Comparison of ENCODE assay signal across 18 cellular contexts in genomic region chr9:15149450-15149849, GRCh38.
DNase-seq lines count a peak whose midpoint lies in the region; ATAC-seq and TF ChIP-seq lines count a peak whose summit lies in the region.
"Had no signal": no experiment of that assay in that cellular context is flagged by ENCODE, and none has a peak within 500 bp of the region (broad histone marks: within the 10 kb centered on the region; RNA-seq: fewer than 3 reads in every experiment).

No MANE protein-coding gene starts in this region.

- H3K9me3 ChIP-seq in gastroesophageal sphincter, result no peaks in the 10 kb centered on the region
- H3K9me3 ChIP-seq: SJSA1 had no signal

- ATAC-seq in gastroesophageal sphincter (peak; percentile 48), sciatic nerve (peak; percentile 86), HG03342 (IDR thresholded peaks at IDR 0.05; ENCODE audit: unreplicated experiment) (no peak)
- ATAC-seq: Panc1 had no signal

- H3K4me3 ChIP-seq in choroid plexus epithelial cell (ENCODE audit: low read depth, low read length) (no peak overlapping the region), gastroesophageal sphincter (no peak overlapping the region)
- H3K4me3 ChIP-seq: SJSA1 had no signal

- no peaks in the 10 kb centered on the region for H3K36me3 ChIP-seq in gastroesophageal sphincter
- H3K36me3 ChIP-seq: SJSA1 had no signal

- TF ChIP-seq CTCF in choroid plexus epithelial cell (conservative IDR thresholded peaks at IDR 0.05; ENCODE audit: low read depth, low read length), result no peak
- TF ChIP-seq CTCF in gastroesophageal sphincter (IDR thresholded peaks at IDR 0.05), result no peak

- H3K27me3 ChIP-seq in gastroesophageal sphincter, result no peaks in the 10 kb centered on the region
- H3K27me3 ChIP-seq: SJSA1 had no signal

- H3K27ac ChIP-seq in gastroesophageal sphincter, result no peak overlapping the region
- H3K27ac ChIP-seq: SJSA1 had no signal

- intact Hi-C loops in sciatic nerve (cut with DNase I), result no loop called here

- TF ChIP-seq EP300 in gastroesophageal sphincter (IDR thresholded peaks at IDR 0.05), result no peak

- H3K4me1 ChIP-seq in gastroesophageal sphincter, result peaks cover 0 to 9% (median 5%) of the 10 kb centered on the region in 3 donors
- H3K4me1 ChIP-seq: SJSA1 had no signal

- DNase-seq in HCEC 1CT (peak; percentile 38), choroid plexus epithelial cell (ENCODE audit: low read depth) (peak; percentile 41), sciatic nerve (ENCODE audit: low spot score) (no peak), erythroblast (lab: John Stamatoyannopoulos, UW) (no peak), NCI-H2029 treated with DMSO at 0.1 percent for 48 hours (lab: John Stamatoyannopoulos, UW) (no peak)
- DNase-seq: ACHN, DMS 273 treated with DMSO at 0.1 percent for 48 hours, DND-41, H7, IMR-90, NCI-H1048, NCI-H1436 treated with DMSO at 0.1 percent for 48 hours, NCI-H2029, NCI-H2171 had no signal

- TF ChIP-seq POLR2A in gastroesophageal sphincter (IDR thresholded peaks at IDR 0.05) (no peak), erythroblast (IDR thresholded peaks at IDR 0.05; ENCODE audit: low read length) (no peak)

Comparison
In these comparisons a context has a peak if more than half of its experiments do, and no peak if none do; other contexts are left out.
1. DNase-seq: peak in HCEC 1CT (single experiment) and choroid plexus epithelial cell (single experiment); none in sciatic nerve (single experiment), erythroblast (0 of 2) and NCI-H2029 treated with DMSO at 0.1 percent for 48 hours (single experiment).